Comparison of ENCODE assay signal across 17 cellular contexts in genomic region chr9:99115947-99116543, GRCh38. TPM values are rescaled to one million over a fixed set of nuclear protein-coding genes. Genes with fewer than 3 reads are reported as not detected.
DNase-seq lines count a peak whose midpoint lies in the region; ATAC-seq and TF ChIP-seq lines count a peak whose summit lies in the region.
"Had no signal": no experiment of that assay in that cellular context is flagged by ENCODE, and none has a peak within 500 bp of the region (broad histone marks: within the 10 kb centered on the region; RNA-seq: fewer than 3 reads in every experiment).

No MANE protein-coding gene starts in this region.

- H3K4me1 Mint-ChIP-seq in CD4-positive, alpha-beta T cell (ENCODE audit: low read depth), result peaks cover 79% of the 10 kb centered on the region
- H3K4me1 Mint-ChIP-seq in activated CD8-positive, alpha-beta memory T cell treated with anti-CD3 and anti-CD28 coated beads, Interleukin-2, amount 10 ng/mL, durations not matched to agents 7 days and 5 days, result peaks cover 81% of the 10 kb centered on the region

- H3K4me1 ChIP-seq in IMR-90 (ENCODE audit: control insufficient read depth, insufficient read depth, low read length) (peaks cover 16% of the 10 kb centered on the region), mesendoderm (ENCODE audit: control insufficient read depth, low read depth, low read length) (no peaks in the 10 kb centered on the region)

- peak overlapping the region; percentile 35; the same call in 1 of the 2 replicates for H3K4me2 ChIP-seq in IMR-90 (ENCODE audit: low read depth, low read length)
- no peak overlapping the region for H3K4me2 ChIP-seq in mesendoderm (ENCODE audit: low read length)

- H3K79me1 ChIP-seq in IMR-90 (ENCODE audit: low read depth in 1 of 2, low read length in 2 of 2) (peaks cover 23 to 65% of the 10 kb centered on the region in 2 experiments), mesendoderm (ENCODE audit: low read length) (peaks cover 15% of the 10 kb centered on the region)

- no peaks in the 10 kb centered on the region for H3K27me3 ChIP-seq in CD4-positive, alpha-beta T cell (ENCODE audit: control insufficient read depth, insufficient read depth, low read length)
- H3K27me3 ChIP-seq in IMR-90 (ENCODE audit: control insufficient read depth, insufficient read depth, low read length) (no peaks in the 10 kb centered on the region), WERI-Rb-1 (ENCODE audit: insufficient read depth, low read depth, severe bottlenecking) (no peaks in the 10 kb centered on the region), mesendoderm (ENCODE audit: insufficient read depth, low read length, poor library complexity) (no peaks in the 10 kb centered on the region), dorsolateral prefrontal cortex (no peaks in the 10 kb centered on the region)
- H3K27me3 ChIP-seq: MG63 had no signal

- no peak overlapping the region for H3K4me3 ChIP-seq in IMR-90 (ENCODE audit: insufficient read depth, low read depth, low read length)
- H3K4me3 ChIP-seq in WERI-Rb-1 (ENCODE audit: low read depth, low read length), result no peak overlapping the region
- H3K4me3 ChIP-seq in mesendoderm (ENCODE audit: low read length), result no peak overlapping the region
- no peak overlapping the region for H3K4me3 ChIP-seq in dorsolateral prefrontal cortex
- H3K4me3 ChIP-seq: MG63 had no signal

- H3K14ac ChIP-seq in IMR-90 (replicated peaks; ENCODE audit: low read depth, low read length), result no peak overlapping the region

- no peak overlapping the region for H2BK120ac ChIP-seq in IMR-90 (ENCODE audit: low read depth, low read length)
- no peak overlapping the region for H2BK120ac ChIP-seq in mesendoderm (ENCODE audit: low read depth, low read length)

- CTCF ChIA-PET in CD4-positive, alpha-beta T cell (lab: Charles Lee), result no interaction called here
- CTCF ChIA-PET in IMR-90 (lab: Yijun Ruan, JAX), result interaction anchor here (0.5 to 0.7 kb wide), 2 partner anchors 20 to 24 kb away, joined by 3 read pairs; no protein-coding TSS in a partner anchor
- CTCF ChIA-PET in activated CD8-positive, alpha-beta memory T cell treated with anti-CD3 and anti-CD28 coated beads, Interleukin-2, amount 10 ng/mL, durations not matched to agents 7 days and 5 days (lab: Charles Lee), result interaction anchor here (1.0 to 1.4 kb wide), 4 partner anchors 10 to 141 kb away, joined by 3 to 4 read pairs (median 3); no protein-coding TSS in a partner anchor

- peaks cover 79% of the 10 kb centered on the region for H4K20me1 ChIP-seq in IMR-90 (ENCODE audit: insufficient read depth, low read length)

- peak overlapping the region; percentile 9 for H3K27ac Mint-ChIP-seq in CD4-positive, alpha-beta T cell
- H3K27ac Mint-ChIP-seq in activated CD8-positive, alpha-beta memory T cell treated with anti-CD3 and anti-CD28 coated beads, Interleukin-2, amount 10 ng/mL, durations not matched to agents 7 days and 5 days, result no peak overlapping the region
- H3K27ac Mint-ChIP-seq: activated naive CD4-positive, alpha-beta T cell treated with anti-CD3 and anti-CD28 coated beads, Interleukin-2, amount 50 U/mL, for 72 hours had no signal

- TF ChIP-seq RAD21 in IMR-90 (IDR thresholded peaks at IDR 0.05; ENCODE audit: low read length), result no peak

- H3K4me3 Mint-ChIP-seq in CD4-positive, alpha-beta T cell, result no peak overlapping the region
- no peak overlapping the region for H3K4me3 Mint-ChIP-seq in activated CD8-positive, alpha-beta memory T cell treated with anti-CD3 and anti-CD28 coated beads, Interleukin-2, amount 10 ng/mL, durations not matched to agents 7 days and 5 days
- H3K4me3 Mint-ChIP-seq: activated T-cell treated with anti-CD3 and anti-CD28 coated beads, Interleukin-2, amount 50 U/mL, for 4 hours had no signal

- H4K91ac ChIP-seq in IMR-90 (ENCODE audit: insufficient read depth, low read depth, low read length), result no peak overlapping the region

- intact Hi-C loops in CD4-positive, alpha-beta T cell (cut with DNase I, micrococcal nuclease), result loop anchor here in 1 of 2 experiments (2.0 kb wide), 1 partner anchor 15 kb away; no protein-coding TSS in a partner anchor
- intact Hi-C loops in IMR-90 (cut with micrococcal nuclease), result no loop called here
- intact Hi-C loops in dorsolateral prefrontal cortex (cut with DNase I), result no loop called here

- no TSS peak for BruUV-seq in IMR-90 (replicated peaks; lab: Mats Ljungman, UMichigan)

- no peak for DNase-seq in CD4-positive, alpha-beta T cell
- no peak for DNase-seq in IMR-90
- DNase-seq in WERI-Rb-1, result peak; percentile 75
- DNase-seq in mesendoderm, result peak; percentile 19
- DNase-seq in activated CD8-positive, alpha-beta memory T cell treated with anti-CD3 and anti-CD28 coated beads, Interleukin-2, amount 10 ng/mL, durations not matched to agents 7 days and 5 days, result no peak
- no peak for DNase-seq in NCI-H345 (lab: John Stamatoyannopoulos, UW)
- no peak for DNase-seq in dorsolateral prefrontal cortex
- DNase-seq: ACHN; activated CD4-positive, alpha-beta T cell treated with anti-CD3 and anti-CD28 coated beads, Interleukin-2, amount 50 U/mL, for 48 hours; activated T-cell treated with anti-CD3 and anti-CD28 coated beads, Interleukin-2, amount 50 U/mL, for 4 hours; MG63; NCI-H1930; NCI-H748 treated with DMSO at 0.1 percent for 48 hours; stimulated activated CD4-positive, alpha-beta T cell treated with anti-CD3 and anti-CD28 coated beads, Interleukin-2, amount 100 ng/mL, for 24 hours had no signal

- H2AK5ac ChIP-seq in IMR-90 (ENCODE audit: low read depth, low read length), result no peak overlapping the region
- no peak overlapping the region for H2AK5ac ChIP-seq in mesendoderm (ENCODE audit: low read length)

- H3K79me2 ChIP-seq in mesendoderm (ENCODE audit: control insufficient read depth, insufficient read depth, low read length), result peaks cover 39% of the 10 kb centered on the region

- no peaks in the 10 kb centered on the region for H3K36me3 Mint-ChIP-seq in CD4-positive, alpha-beta T cell (ENCODE audit: low read depth)
- peaks cover 36% of the 10 kb centered on the region for H3K36me3 Mint-ChIP-seq in activated CD8-positive, alpha-beta memory T cell treated with anti-CD3 and anti-CD28 coated beads, Interleukin-2, amount 10 ng/mL, durations not matched to agents 7 days and 5 days

- H3K9me3 Mint-ChIP-seq in CD4-positive, alpha-beta T cell, result no peaks in the 10 kb centered on the region
- H3K9me3 Mint-ChIP-seq in activated CD8-positive, alpha-beta memory T cell treated with anti-CD3 and anti-CD28 coated beads, Interleukin-2, amount 10 ng/mL, durations not matched to agents 7 days and 5 days (ENCODE audit: low read depth), result no peaks in the 10 kb centered on the region
- H3K9me3 Mint-ChIP-seq: activated T-cell treated with anti-CD3 and anti-CD28 coated beads, Interleukin-2, amount 50 U/mL, for 4 hours had no signal

- WGBS in IMR-90 (ENCODE audit: extremely low coverage in 2 of 2, insufficient read length in 1 of 2), 2 experiments, result no CpG with 5 or more reads among the region's 4 CpGs
- WGBS in mesendoderm (ENCODE audit: extremely low coverage, insufficient coverage, low lambda C conversion rate), result no CpG with 5 or more reads among the region's 4 CpGs

- ATAC-seq in CD4-positive, alpha-beta T cell (ENCODE audit: poor library complexity), result no peak
- no peak for ATAC-seq in IMR-90 (ENCODE audit: low read depth)
- no peak for ATAC-seq in activated CD8-positive, alpha-beta memory T cell treated with anti-CD3 and anti-CD28 coated beads, Interleukin-2, amount 10 ng/mL, durations not matched to agents 7 days and 5 days
- no peak for ATAC-seq in HG02642 (IDR thresholded peaks at IDR 0.05; ENCODE audit: poor library complexity, unreplicated experiment)
- ATAC-seq: activated naive CD4-positive, alpha-beta T cell treated with anti-CD3 and anti-CD28 coated beads, Interleukin-2, amount 50 U/mL, for 72 hours; activated T-cell treated with anti-CD3 and anti-CD28 coated beads, Interleukin-2, amount 50 U/mL, for 4 hours; HepG2 had no signal

- no peaks in the 10 kb centered on the region for H3K9me3 ChIP-seq in CD4-positive, alpha-beta T cell (ENCODE audit: control insufficient read depth, low read length)
- no peaks in the 10 kb centered on the region for H3K9me3 ChIP-seq in IMR-90 (ENCODE audit: control insufficient read depth, insufficient read depth, low read length)
- H3K9me3 ChIP-seq in WERI-Rb-1 (ENCODE audit: severe bottlenecking), result no peaks in the 10 kb centered on the region
- H3K9me3 ChIP-seq: MG63 had no signal

- dilution Hi-C loops in IMR-90 (cut with HindIII; ENCODE audit: low sequenced_read_pairs, unreplicated experiment), result no loop called here

- no peak overlapping the region for H2BK20ac ChIP-seq in IMR-90 (ENCODE audit: low read depth, low read length)

- H3K36me3 ChIP-seq in IMR-90 (ENCODE audit: control insufficient read depth, insufficient read depth, low read length), result peaks cover 7% of the 10 kb centered on the region
- peaks cover 6% of the 10 kb centered on the region for H3K36me3 ChIP-seq in WERI-Rb-1
- H3K36me3 ChIP-seq in mesendoderm (ENCODE audit: control insufficient read depth, insufficient read depth, low read length), result no peaks in the 10 kb centered on the region
- H3K36me3 ChIP-seq: MG63 had no signal

- H3K56ac ChIP-seq in IMR-90 (ENCODE audit: extremely low read depth, insufficient read depth, low read length), result no peak overlapping the region
- no peak overlapping the region for H3K56ac ChIP-seq in mesendoderm (ENCODE audit: low read length)

- TF ChIP-seq POLR2A in IMR-90 (IDR thresholded peaks at IDR 0.05; ENCODE audit: low read depth, low read length), result no peak

- H3K4ac ChIP-seq in IMR-90 (ENCODE audit: low read depth, low read length), result no peak overlapping the region
- no peak overlapping the region for H3K4ac ChIP-seq in mesendoderm (ENCODE audit: low read depth, low read length)

- H3K18ac ChIP-seq in IMR-90 (ENCODE audit: low read depth, low read length), result no peak overlapping the region
- H3K18ac ChIP-seq in mesendoderm (ENCODE audit: low read length), result no peak overlapping the region

- no peak overlapping the region for H2AFZ ChIP-seq in IMR-90 (replicated peaks; ENCODE audit: low read length, poor library complexity)

- H4K8ac ChIP-seq in IMR-90 (ENCODE audit: low read depth in 2 of 2, low read length in 2 of 2) (no peak overlapping the region), mesendoderm (ENCODE audit: low read depth, low read length) (peak overlapping the region; percentile 57)

- H4K5ac ChIP-seq in IMR-90 (ENCODE audit: low read depth, low read length) (no peak overlapping the region), mesendoderm (ENCODE audit: low read length) (no peak overlapping the region)

- H2AK9ac ChIP-seq in IMR-90 (replicated peaks; ENCODE audit: low read depth, low read length, poor library complexity), result no peak overlapping the region

- no peak overlapping the region for H3K27ac ChIP-seq in CD4-positive, alpha-beta T cell (ENCODE audit: low read depth, low read length)
- H3K27ac ChIP-seq in IMR-90 (ENCODE audit: insufficient read depth, low read length), result no peak overlapping the region
- peak overlapping the region; percentile 40 for H3K27ac ChIP-seq in WERI-Rb-1
- H3K27ac ChIP-seq in mesendoderm (ENCODE audit: low read depth, low read length), result no peak overlapping the region
- H3K27ac ChIP-seq in dorsolateral prefrontal cortex, result peak overlapping the region in 1 of 59 donors; percentile 69

- H3K27me3 Mint-ChIP-seq in CD4-positive, alpha-beta T cell, result no peaks in the 10 kb centered on the region
- no peaks in the 10 kb centered on the region for H3K27me3 Mint-ChIP-seq in activated CD8-positive, alpha-beta memory T cell treated with anti-CD3 and anti-CD28 coated beads, Interleukin-2, amount 10 ng/mL, durations not matched to agents 7 days and 5 days

- in situ Hi-C loops in IMR-90 (cut with MboI; ENCODE audit: low sequenced_read_pairs), result no loop called here

- peaks cover 13% of the 10 kb centered on the region for H3K9me1 ChIP-seq in IMR-90 (ENCODE audit: insufficient read depth, low read length)

- POLR2A ChIA-PET in CD4-positive, alpha-beta T cell (lab: Charles Lee), result interaction anchor here (0.6 to 1.2 kb wide), 4 partner anchors 19 to 113 kb away, joined by 3 to 4 read pairs (median 3); no protein-coding TSS in a partner anchor
- POLR2A ChIA-PET in IMR-90 (lab: Charles Lee; ENCODE audit: unreplicated experiment), result no interaction called here

- H3K9ac ChIP-seq in IMR-90 (ENCODE audit: low read depth, low read length) (no peak overlapping the region), mesendoderm (ENCODE audit: low read length) (no peak overlapping the region)

- H2BK5ac ChIP-seq in IMR-90 (ENCODE audit: low read depth, low read length, poor library complexity, severe bottlenecking), result no peak overlapping the region
- no peak overlapping the region for H2BK5ac ChIP-seq in mesendoderm (ENCODE audit: low read length)

- H2BK15ac ChIP-seq in IMR-90 (ENCODE audit: low read depth, low read length), result no peak overlapping the region
- no peak overlapping the region for H2BK15ac ChIP-seq in mesendoderm (replicated peaks; ENCODE audit: low read depth)

- H3K23ac ChIP-seq in IMR-90 (ENCODE audit: low read depth, low read length) (no peak overlapping the region), mesendoderm (ENCODE audit: low read length) (no peak overlapping the region)

- no peak for TF ChIP-seq CTCF in CD4-positive, alpha-beta T cell (IDR thresholded peaks at IDR 0.05)
- TF ChIP-seq CTCF in IMR-90 (conservative IDR thresholded peaks at IDR 0.05; ENCODE audit: low read depth, low read length) (no peak), WERI-Rb-1 (IDR thresholded peaks at IDR 0.05; ENCODE audit: low read depth, low read length) (no peak), dorsolateral prefrontal cortex (IDR thresholded peaks at IDR 0.05 in 54 of 56, conservative IDR thresholded peaks at IDR 0.05 in 2 of 56; ENCODE audit: low read depth in 1 of 56, partially characterized antibody in 56 of 56) (no peak)

RNA-seq across cellular contexts. Expression of gene TGFBR1, which starts 11.1 kb away (rescaled TPM):
- total RNA-seq in CD4-positive, alpha-beta T cell, result 10 to 100 TPM; 12.9 to 14.6 TPM
- total RNA-seq in IMR-90 (2012; rRNA removed) (57.8 and 75.3 TPM in 2 replicates), dorsolateral prefrontal cortex (10 to 100 TPM in 119 of 120 experiments, 1 to 10 TPM in 1; 9.7 to 58.1 (median 21.3) TPM)
- polyA plus RNA-seq in IMR-90 (2012; rRNA removed), result 10.2 and 15.1 TPM in 2 replicates
- 7.8 and 11.8 TPM in 2 replicates for polyA plus RNA-seq in IMR-90 (2012; cell fraction: cytosol; rRNA removed)
- polyA plus RNA-seq in IMR-90 (2012; cell fraction: nucleus; rRNA removed; ENCODE audit: low replicate concordance), result 1.8 and 11.2 TPM in 2 replicates
- polyA plus RNA-seq in mesendoderm (2013, experiment 1 of 2), result 21.7 TPM
- 21.0 TPM for polyA plus RNA-seq in mesendoderm (2013, experiment 2 of 2)
- 10 to 100 TPM; 72.5 to 78.0 TPM for total RNA-seq in activated CD8-positive, alpha-beta memory T cell treated with anti-CD3 and anti-CD28 coated beads, Interleukin-2, amount 10 ng/mL, durations not matched to agents 7 days and 5 days

Comparison
In these comparisons a context has a peak if more than half of its experiments do, and no peak if none do; other contexts are left out.
1. DNase-seq: peak in WERI-Rb-1 (single experiment) and mesendoderm (single experiment); none in CD4-positive, alpha-beta T cell (0 of 10), IMR-90 (single experiment), activated CD8-positive, alpha-beta memory T cell treated with anti-CD3 and anti-CD28 coated beads, Interleukin-2, amount 10 ng/mL, durations not matched to agents 7 days and 5 days (single experiment), NCI-H345 (single experiment) and dorsolateral prefrontal cortex (0 of 10).